Comparison of ENCODE assay signal across 12 cellular contexts in genomic region chr1:53992085-53992874, GRCh38. TPM values are rescaled to one million over a fixed set of nuclear protein-coding genes. Genes with fewer than 3 reads are reported as not detected.
DNase-seq lines count a peak whose midpoint lies in the region; ATAC-seq and TF ChIP-seq lines count a peak whose summit lies in the region.
"Had no signal": no experiment of that assay in that cellular context is flagged by ENCODE, and none has a peak within 500 bp of the region (broad histone marks: within the 10 kb centered on the region; RNA-seq: fewer than 3 reads in every experiment).

No MANE protein-coding gene starts in this region.

- no peaks in the 10 kb centered on the region for H3K79me2 ChIP-seq in MM.1S (ENCODE audit: low read length)

- no peak overlapping the region for H3K27ac ChIP-seq in MM.1S (ENCODE audit: low read length)
- H3K27ac ChIP-seq: lower lobe of right lung had no signal

- POLR2A ChIA-PET in activated CD4-positive, alpha-beta T cell treated with anti-CD3 and anti-CD28 coated beads for 36 hours (lab: Charles Lee), result no interaction called here

- H3K4me1 ChIP-seq in MM.1S (ENCODE audit: low read length), result peaks cover 6% of the 10 kb centered on the region; the same call in 1 of the 2 replicates
- H3K4me1 ChIP-seq: lower lobe of right lung had no signal

- intact Hi-C loops in activated CD4-positive, alpha-beta T cell treated with anti-CD3 and anti-CD28 coated beads for 36 hours (cut with DNase I, micrococcal nuclease), result no loop called here
- intact Hi-C loops in activated CD4-positive, alpha-beta T cell treated with anti-CD3 and anti-CD28 coated beads, Interleukin-2, amount 10 ng/mL, durations not matched to agents 24 days and 14 days (cut with micrococcal nuclease), result no loop called here

- H3K9me3 Mint-ChIP-seq in activated CD4-positive, alpha-beta T cell treated with anti-CD3 and anti-CD28 coated beads for 36 hours (ENCODE audit: low read depth), result no peaks in the 10 kb centered on the region
- H3K9me3 Mint-ChIP-seq in activated CD4-positive, alpha-beta T cell treated with anti-CD3 and anti-CD28 coated beads, Interleukin-2, amount 10 ng/mL, durations not matched to agents 24 days and 14 days, result no peaks in the 10 kb centered on the region

- ATAC-seq in activated CD4-positive, alpha-beta T cell treated with anti-CD3 and anti-CD28 coated beads for 36 hours, result no peak
- ATAC-seq in HG02763 (IDR thresholded peaks at IDR 0.05; ENCODE audit: unreplicated experiment) (no peak), HG03460 (IDR thresholded peaks at IDR 0.05; ENCODE audit: unreplicated experiment) (no peak)
- ATAC-seq: activated CD4-positive, CD25-positive, alpha-beta regulatory T cell treated with anti-CD3 and anti-CD28 coated beads, Interleukin-2, amount 50 U/mL, for 24 hours had no signal

- TF ChIP-seq CTCF in fibroblast of mammary gland (conservative IDR thresholded peaks at IDR 0.05; ENCODE audit: control insufficient read depth, insufficient read depth, low read depth, low read length), result peak; percentile 25
- no peak for TF ChIP-seq CTCF in MM.1S (IDR thresholded peaks at IDR 0.05; ENCODE audit: low read length)

- no peaks in the 10 kb centered on the region for H3K27me3 ChIP-seq in MM.1S (replicated peaks; ENCODE audit: insufficient read depth, low read length)

- no peak overlapping the region for H2AFZ ChIP-seq in MM.1S (ENCODE audit: low read length)

- no peak overlapping the region for H3K4me3 Mint-ChIP-seq in activated CD4-positive, alpha-beta T cell treated with anti-CD3 and anti-CD28 coated beads for 36 hours
- no peak overlapping the region for H3K4me3 Mint-ChIP-seq in activated CD4-positive, alpha-beta T cell treated with anti-CD3 and anti-CD28 coated beads, Interleukin-2, amount 10 ng/mL, durations not matched to agents 24 days and 14 days

- H3K27ac Mint-ChIP-seq in activated CD4-positive, alpha-beta T cell treated with anti-CD3 and anti-CD28 coated beads for 36 hours, result no peak overlapping the region
- H3K27ac Mint-ChIP-seq in activated CD4-positive, alpha-beta T cell treated with anti-CD3 and anti-CD28 coated beads, Interleukin-2, amount 10 ng/mL, durations not matched to agents 24 days and 14 days, result no peak overlapping the region

- peaks cover 1% of the 10 kb centered on the region for H3K27me3 Mint-ChIP-seq in activated CD4-positive, alpha-beta T cell treated with anti-CD3 and anti-CD28 coated beads for 36 hours
- no peaks in the 10 kb centered on the region for H3K27me3 Mint-ChIP-seq in activated CD4-positive, alpha-beta T cell treated with anti-CD3 and anti-CD28 coated beads, Interleukin-2, amount 10 ng/mL, durations not matched to agents 24 days and 14 days

- H3K9ac ChIP-seq in MM.1S (ENCODE audit: low read length), result no peak overlapping the region

- no peaks in the 10 kb centered on the region for H3F3A ChIP-seq in MM.1S (ENCODE audit: insufficient read depth, low read length)

- H3K9me2 ChIP-seq in MM.1S (replicated peaks; ENCODE audit: insufficient read depth, low read length), result no peaks in the 10 kb centered on the region

- H3K9me3 ChIP-seq in MM.1S (replicated peaks; ENCODE audit: insufficient read depth, low read length), result no peaks in the 10 kb centered on the region
- H3K9me3 ChIP-seq: lower lobe of right lung had no signal

- CTCF ChIA-PET in activated CD4-positive, alpha-beta T cell treated with anti-CD3 and anti-CD28 coated beads for 36 hours (lab: Charles Lee), result interaction anchor here (0.7 to 1.3 kb wide), 6 partner anchors 12 to 120 kb away, joined by 3 to 6 read pairs (median 3); no protein-coding TSS in a partner anchor

- peaks cover 8% of the 10 kb centered on the region for H3K4me1 Mint-ChIP-seq in activated CD4-positive, alpha-beta T cell treated with anti-CD3 and anti-CD28 coated beads for 36 hours
- H3K4me1 Mint-ChIP-seq in activated CD4-positive, alpha-beta T cell treated with anti-CD3 and anti-CD28 coated beads, Interleukin-2, amount 10 ng/mL, durations not matched to agents 24 days and 14 days, result peaks cover 3% of the 10 kb centered on the region

- H4K20me1 ChIP-seq in MM.1S (ENCODE audit: insufficient read depth, low read length), result no peaks in the 10 kb centered on the region

- peak; percentile 23 for DNase-seq in activated CD4-positive, alpha-beta T cell treated with anti-CD3 and anti-CD28 coated beads for 36 hours
- DNase-seq in activated CD4-positive, alpha-beta T cell treated with anti-CD3 and anti-CD28 coated beads, Interleukin-2, amount 10 ng/mL, durations not matched to agents 24 days and 14 days, result no peak
- peak; percentile 35 for DNase-seq in M059J (ENCODE audit: low read depth)
- peak; percentile 6 for DNase-seq in fibroblast of mammary gland (ENCODE audit: low read depth)
- DNase-seq in pons (ENCODE audit: low spot score), result peak; percentile 31
- DNase-seq in MM.1S, result no peak
- DNase-seq: central memory CD4-positive, alpha-beta T cell; Kasumi-1; lower lobe of right lung had no signal

- no peaks in the 10 kb centered on the region for H3K36me3 ChIP-seq in MM.1S (replicated peaks; ENCODE audit: insufficient read depth, low read length)
- H3K36me3 ChIP-seq: lower lobe of right lung had no signal

- no peak overlapping the region for H3K4me3 ChIP-seq in fibroblast of mammary gland (ENCODE audit: control insufficient read depth, low read depth, low read length)
- no peak overlapping the region for H3K4me3 ChIP-seq in MM.1S (ENCODE audit: low read length)
- H3K4me3 ChIP-seq: lower lobe of right lung had no signal

- no peaks in the 10 kb centered on the region for H3K36me3 Mint-ChIP-seq in activated CD4-positive, alpha-beta T cell treated with anti-CD3 and anti-CD28 coated beads for 36 hours (ENCODE audit: low read depth)
- no peaks in the 10 kb centered on the region for H3K36me3 Mint-ChIP-seq in activated CD4-positive, alpha-beta T cell treated with anti-CD3 and anti-CD28 coated beads, Interleukin-2, amount 10 ng/mL, durations not matched to agents 24 days and 14 days (ENCODE audit: low read depth)

- H3K4me2 ChIP-seq in MM.1S (ENCODE audit: low read depth, low read length), result no peak overlapping the region

RNA-seq across cellular contexts. Expression of gene LDLRAD1, which starts 25.7 kb away (rescaled TPM):
- total RNA-seq in activated CD4-positive, alpha-beta T cell treated with anti-CD3 and anti-CD28 coated beads for 36 hours, result not detected
- not detected in 2 replicates for total RNA-seq in activated CD4-positive, alpha-beta T cell treated with anti-CD3 and anti-CD28 coated beads, Interleukin-2, amount 10 ng/mL, durations not matched to agents 24 days and 14 days
- total RNA-seq in M059J (2014; rRNA removed; shearing (Covaris generic)), result not detected in 2 replicates

RNA-seq across cellular contexts. Expression of gene LRRC42, which starts 46.1 kb away (rescaled TPM):
- 10 to 100 TPM; 25.4 to 31.3 TPM for total RNA-seq in activated CD4-positive, alpha-beta T cell treated with anti-CD3 and anti-CD28 coated beads for 36 hours
- 33.7 and 34.7 TPM in 2 replicates for total RNA-seq in activated CD4-positive, alpha-beta T cell treated with anti-CD3 and anti-CD28 coated beads, Interleukin-2, amount 10 ng/mL, durations not matched to agents 24 days and 14 days
- total RNA-seq in M059J (2014; rRNA removed; shearing (Covaris generic)), result 53.0 and 59.3 TPM in 2 replicates

RNA-seq across cellular contexts. Expression of gene IFT25, which starts 46.8 kb away (rescaled TPM):
- 10 to 100 TPM; 56.6 to 62.0 TPM for total RNA-seq in activated CD4-positive, alpha-beta T cell treated with anti-CD3 and anti-CD28 coated beads for 36 hours
- total RNA-seq in activated CD4-positive, alpha-beta T cell treated with anti-CD3 and anti-CD28 coated beads, Interleukin-2, amount 10 ng/mL, durations not matched to agents 24 days and 14 days, result 53.9 and 55.8 TPM in 2 replicates
- 62.7 and 95.9 TPM in 2 replicates for total RNA-seq in M059J (2014; rRNA removed; shearing (Covaris generic))

Comparison
In these comparisons a context has a peak if more than half of its experiments do, and no peak if none do; other contexts are left out.
1. DNase-seq: peak in activated CD4-positive, alpha-beta T cell treated with anti-CD3 and anti-CD28 coated beads for 36 hours (single experiment), M059J (single experiment), fibroblast of mammary gland (single experiment) and pons (single experiment); none in activated CD4-positive, alpha-beta T cell treated with anti-CD3 and anti-CD28 coated beads, Interleukin-2, amount 10 ng/mL, durations not matched to agents 24 days and 14 days (single experiment) and MM.1S (single experiment).